ENCODE assay signal across 1 cellular context in genomic region chr21:43297411-43297981, GRCh38.
TF ChIP-seq lines count a peak whose summit lies in the region.

No MANE protein-coding gene starts in this region.

TF ChIP-seq in HepG2, 621 proteins besides CTCF, POLR2A, EP300 and RAD21 (continued from another document and continues in another):
- no peak for TF ChIP-seq TRAFD1 (CRISPR knock-in tag; IDR thresholded peaks at IDR 0.05; ENCODE audit: borderline replicate concordance)
- TF ChIP-seq BRF2 (CRISPR knock-in tag; IDR thresholded peaks at IDR 0.05) = no peak
- TF ChIP-seq NR2C2 (CRISPR knock-in tag; IDR thresholded peaks at IDR 0.05; ENCODE audit: borderline replicate concordance) = peak; percentile 23; the same call in 1 of the 2 replicates
- peak; percentile 42 for TF ChIP-seq PAXIP1 (CRISPR knock-in tag; conservative IDR thresholded peaks at IDR 0.05)
- no peak for TF ChIP-seq ZNF512B (CRISPR knock-in tag; IDR thresholded peaks at IDR 0.05; ENCODE audit: borderline replicate concordance)
- TF ChIP-seq ATF4 (CRISPR knock-in tag; IDR thresholded peaks at IDR 0.05) = 0 out of 4 replicates have a peak, but pooled peaks of 1 of the 2 experiments have one; percentile 9
- TF ChIP-seq IKZF1 (IDR thresholded peaks at IDR 0.05) = no peak
- 0 out of 2 replicates have a peak, but pooled peaks have one; percentile 38 for TF ChIP-seq ZNF563 (CRISPR knock-in tag; IDR thresholded peaks at IDR 0.05)
- 0 out of 2 replicates have a peak, but pooled peaks have one; percentile 48 for TF ChIP-seq HIC2 (CRISPR knock-in tag; IDR thresholded peaks at IDR 0.05; ENCODE audit: low read depth)
- no peak for TF ChIP-seq ZBTB25 (CRISPR knock-in tag; IDR thresholded peaks at IDR 0.05)
- TF ChIP-seq TFDP1 (CRISPR knock-in tag; IDR thresholded peaks at IDR 0.05; ENCODE audit: borderline replicate concordance) = 0 out of 2 replicates have a peak, but pooled peaks have one; percentile 20
- TF ChIP-seq TCF7L2 (IDR thresholded peaks at IDR 0.05; ENCODE audit: low read depth, low read length) = no peak
- no peak for TF ChIP-seq NR2F6 (IDR thresholded peaks at IDR 0.05)
- TF ChIP-seq NR2F6 (CRISPR knock-in tag; IDR thresholded peaks at IDR 0.05) = 0 out of 2 replicates have a peak, but pooled peaks have one; percentile 3
- TF ChIP-seq MXD3 (CRISPR knock-in tag; IDR thresholded peaks at IDR 0.05) = 0 out of 2 replicates have a peak, but pooled peaks have one; percentile 20
- TF ChIP-seq GATAD2A (CRISPR knock-in tag; IDR thresholded peaks at IDR 0.05) = peak; percentile 23; the same call in 1 of the 2 replicates
- no peak for TF ChIP-seq SOX13 (IDR thresholded peaks at IDR 0.05)
- no peak for TF ChIP-seq SOX13 (CRISPR knock-in tag; conservative IDR thresholded peaks at IDR 0.05 in 1 of 2, IDR thresholded peaks at IDR 0.05 in 1 of 2)
- TF ChIP-seq PATZ1 (CRISPR knock-in tag; IDR thresholded peaks at IDR 0.05) = peak; percentile 63; the same call in 1 of the 2 replicates
- TF ChIP-seq SAP130 (CRISPR knock-in tag; IDR thresholded peaks at IDR 0.05; ENCODE audit: low read depth) = 0 out of 2 replicates have a peak, but pooled peaks have one; percentile 10
- 0 out of 2 replicates have a peak, but pooled peaks have one; percentile 15 for TF ChIP-seq MED1 (CRISPR knock-in tag; IDR thresholded peaks at IDR 0.05)
- no peak for TF ChIP-seq STAG1 (CRISPR knock-in tag; IDR thresholded peaks at IDR 0.05)
- peak; percentile 44; the same call in 1 of the 2 replicates for TF ChIP-seq ZBTB7A (CRISPR knock-in tag; IDR thresholded peaks at IDR 0.05)
- peak; percentile 28; the same call in 1 of the 2 replicates for TF ChIP-seq SALL1 (CRISPR knock-in tag; IDR thresholded peaks at IDR 0.05)
- no peak for TF ChIP-seq FOXP4 (CRISPR knock-in tag; IDR thresholded peaks at IDR 0.05)
- TF ChIP-seq ZNF850 (CRISPR knock-in tag; conservative IDR thresholded peaks at IDR 0.05) = no peak
- peak; percentile 72 for TF ChIP-seq ZNF687 (CRISPR knock-in tag; IDR thresholded peaks at IDR 0.05)
